Comparison of ENCODE assay signal across 19 cellular contexts in the genomic region with DNA sequence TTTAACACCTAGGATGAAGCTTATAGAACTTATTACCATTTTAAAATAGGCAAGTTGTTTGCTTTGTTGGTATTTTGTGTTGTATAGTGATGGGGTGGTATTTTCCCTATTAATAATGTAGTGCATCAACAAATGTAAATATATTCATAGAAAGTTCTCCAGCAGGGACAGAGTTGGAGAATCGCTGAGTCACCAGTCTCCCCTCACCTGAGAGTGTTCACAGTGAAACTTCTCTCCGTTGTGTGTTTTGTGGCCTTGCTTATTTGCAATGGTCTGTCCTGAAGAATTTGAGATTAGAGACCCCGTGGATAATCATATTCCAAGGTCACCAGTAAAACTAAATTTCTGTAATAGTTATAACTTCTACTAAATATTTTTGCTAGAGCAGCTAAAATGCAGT. TPM values are rescaled to one million over a fixed set of nuclear protein-coding genes. Genes with fewer than 3 reads are reported as not detected.
DNase-seq lines count a peak whose midpoint lies in the region; ATAC-seq and TF ChIP-seq lines count a peak whose summit lies in the region.
"Had no signal": no experiment of that assay in that cellular context is flagged by ENCODE, and none has a peak within 500 bp of the region (broad histone marks: within the 10 kb centered on the region; RNA-seq: fewer than 3 reads in every experiment).

No MANE protein-coding gene starts in this region.

- H3K27me3 Mint-ChIP-seq in GM23338 (ENCODE audit: insufficient read depth, low read depth, poor library complexity): no peaks in the 10 kb centered on the region
- no peaks in the 10 kb centered on the region for H3K27me3 Mint-ChIP-seq in stimulated activated memory B cell treated with anti-CD40 and anti-IgM and Interleukin-4, amounts not matched to agents 10 μg/mL and 1 μg/mL and 100 μg/mL, for 72 hours
- H3K27me3 Mint-ChIP-seq in natural killer cell (ENCODE audit: low read depth in 2 of 2): no peaks in the 10 kb centered on the region
- H3K27me3 Mint-ChIP-seq: CD4-positive, alpha-beta memory T cell had no signal

- no peak overlapping the region for H3K4me2 ChIP-seq in GM23338
- peak overlapping the region; percentile 44; the same call in 1 of the 2 replicates for H3K4me2 ChIP-seq in KMS-11
- H3K4me2 ChIP-seq: BLaER1 had no signal

- ATAC-seq in GM23338 (no peak), natural killer cell (no peak), GM21528 (IDR thresholded peaks at IDR 0.05; ENCODE audit: low FRiP score, unreplicated experiment) (no peak)
- ATAC-seq in stimulated activated memory B cell treated with anti-CD40 and anti-IgM and Interleukin-4, amounts not matched to agents 10 μg/mL and 1 μg/mL and 100 μg/mL, for 72 hours: no peak
- ATAC-seq: HCT116 had no signal

- H3K9me3 Mint-ChIP-seq in GM23338 (no peaks in the 10 kb centered on the region), natural killer cell (no peaks in the 10 kb centered on the region)
- peaks cover 3% of the 10 kb centered on the region for H3K9me3 Mint-ChIP-seq in stimulated activated memory B cell treated with anti-CD40 and anti-IgM and Interleukin-4, amounts not matched to agents 10 μg/mL and 1 μg/mL and 100 μg/mL, for 72 hours
- H3K9me3 Mint-ChIP-seq: HFFc6 had no signal

- H3K4me1 Mint-ChIP-seq in GM23338: peaks cover 18% of the 10 kb centered on the region
- peaks cover 50% of the 10 kb centered on the region for H3K4me1 Mint-ChIP-seq in stimulated activated memory B cell treated with anti-CD40 and anti-IgM and Interleukin-4, amounts not matched to agents 10 μg/mL and 1 μg/mL and 100 μg/mL, for 72 hours
- H3K4me1 Mint-ChIP-seq in natural killer cell: peaks cover 8 to 9% of the 10 kb centered on the region in 2 donors
- H3K4me1 Mint-ChIP-seq: CD4-positive, alpha-beta memory T cell had no signal

- no peak for DNase-seq in GM23338 (ENCODE audit: low spot score)
- no peak for DNase-seq in SK-N-MC (ENCODE audit: low read depth, low spot score)
- no peak for DNase-seq in natural killer cell
- DNase-seq in NCI-H146 treated with DMSO at 0.1 percent for 48 hours (lab: John Stamatoyannopoulos, UW; ENCODE audit: unreplicated experiment): no peak
- DNase-seq: CD4-positive, alpha-beta memory T cell; DMS153; DMS79; GDM1; GM23248; H7; HFFc6; KG1 had no signal

- no peaks in the 10 kb centered on the region for H4K20me1 ChIP-seq in GM23338 (replicated peaks; ENCODE audit: insufficient read depth)
- H4K20me1 ChIP-seq in KMS-11 (ENCODE audit: insufficient read depth): no peaks in the 10 kb centered on the region
- H4K20me1 ChIP-seq: BLaER1 had no signal

- H2AFZ ChIP-seq in GM23338: 0 out of 2 replicates have a peak overlapping the region, but pooled peaks have one; percentile 63
- no peak overlapping the region for H2AFZ ChIP-seq in KMS-11 (ENCODE audit: low read depth)
- H2AFZ ChIP-seq: GM23248 had no signal

- H3K36me3 ChIP-seq in GM23338 (ENCODE audit: insufficient read depth): no peaks in the 10 kb centered on the region
- H3K36me3 ChIP-seq in KMS-11 (ENCODE audit: insufficient read depth): no peaks in the 10 kb centered on the region
- H3K36me3 ChIP-seq in SK-N-MC (ENCODE audit: insufficient read depth, low read length): no peaks in the 10 kb centered on the region; the same call in 1 of the 2 replicates

- no peak for TF ChIP-seq CTCF in GM23338 (conservative IDR thresholded peaks at IDR 0.05; ENCODE audit: low read depth in 2 of 2)
- TF ChIP-seq CTCF in KMS-11 (conservative IDR thresholded peaks at IDR 0.05; ENCODE audit: low read depth, low read length): no peak
- TF ChIP-seq CTCF in natural killer cell (IDR thresholded peaks at IDR 0.05): no peak

- H3K36me3 Mint-ChIP-seq in GM23338 (ENCODE audit: low read depth) (no peaks in the 10 kb centered on the region), natural killer cell (no peaks in the 10 kb centered on the region)
- peaks cover 40% of the 10 kb centered on the region for H3K36me3 Mint-ChIP-seq in stimulated activated memory B cell treated with anti-CD40 and anti-IgM and Interleukin-4, amounts not matched to agents 10 μg/mL and 1 μg/mL and 100 μg/mL, for 72 hours
- H3K36me3 Mint-ChIP-seq: CD4-positive, alpha-beta memory T cell had no signal

- no peaks in the 10 kb centered on the region for H3K9me3 ChIP-seq in SK-N-MC (ENCODE audit: low read depth, low read length)

- H3K79me2 ChIP-seq in GM23338 (replicated peaks; ENCODE audit: insufficient read depth) (no peaks in the 10 kb centered on the region), KMS-11 (ENCODE audit: insufficient read depth, low read depth) (no peaks in the 10 kb centered on the region; the same call in 1 of the 2 replicates)

- peaks cover 7% of the 10 kb centered on the region for H3K9me2 ChIP-seq in GM23338 (ENCODE audit: insufficient read depth)

- peak overlapping the region; percentile 72 for H3K27ac Mint-ChIP-seq in GM23338
- H3K27ac Mint-ChIP-seq in stimulated activated memory B cell treated with anti-CD40 and anti-IgM and Interleukin-4, amounts not matched to agents 10 μg/mL and 1 μg/mL and 100 μg/mL, for 72 hours: peak overlapping the region; percentile 63
- no peak overlapping the region for H3K27ac Mint-ChIP-seq in natural killer cell
- H3K27ac Mint-ChIP-seq: CD14-positive monocyte; CD4-positive, alpha-beta memory T cell; HFFc6 had no signal

- H3K27ac ChIP-seq in GM23338 (ENCODE audit: low read depth): no peak overlapping the region; the same call in 1 of the 2 replicates
- H3K27ac ChIP-seq in KMS-11: peak overlapping the region; percentile 3; the same call in 1 of the 2 replicates
- peak overlapping the region; percentile 95 for H3K27ac ChIP-seq in SK-N-MC
- H3K27ac ChIP-seq: BLaER1, GM23248, HL-60 had no signal

- H3K4me3 ChIP-seq in GM23338: no peak overlapping the region
- H3K4me3 ChIP-seq in KMS-11 (IDR thresholded peaks at IDR 0.05; ENCODE audit: insufficient read depth, low read depth, low read length): no peak overlapping the region
- no peak overlapping the region for H3K4me3 ChIP-seq in SK-N-MC
- H3K4me3 ChIP-seq: BLaER1, GM23248 had no signal

- H3K9ac ChIP-seq in KMS-11 (no peak overlapping the region), SK-N-MC (ENCODE audit: insufficient read length) (peak overlapping the region; percentile 49)
- H3K9ac ChIP-seq: BLaER1, GM23248 had no signal

- no peaks in the 10 kb centered on the region for H3F3A ChIP-seq in GM23338 (replicated peaks; ENCODE audit: low read depth)

- H3K4me1 ChIP-seq in GM23338 (ENCODE audit: insufficient read depth): peaks cover 5% of the 10 kb centered on the region; the same call in 1 of the 2 replicates
- peaks cover 28% of the 10 kb centered on the region for H3K4me1 ChIP-seq in KMS-11 (ENCODE audit: low read depth, poor library complexity, severe bottlenecking)

- intact Hi-C loops in natural killer cell (cut with micrococcal nuclease): no loop called here

- H3K4me3 Mint-ChIP-seq in GM23338 (no peak overlapping the region), natural killer cell (no peak overlapping the region)
- H3K4me3 Mint-ChIP-seq in stimulated activated memory B cell treated with anti-CD40 and anti-IgM and Interleukin-4, amounts not matched to agents 10 μg/mL and 1 μg/mL and 100 μg/mL, for 72 hours: no peak overlapping the region
- H3K4me3 Mint-ChIP-seq: CD14-positive monocyte; CD4-positive, alpha-beta memory T cell; HFFc6 had no signal

- H3K27me3 ChIP-seq in GM23338 (ENCODE audit: insufficient read depth) (no peaks in the 10 kb centered on the region), KMS-11 (ENCODE audit: insufficient read depth, low read depth) (no peaks in the 10 kb centered on the region)
- H3K27me3 ChIP-seq: BLaER1 had no signal

TF ChIP-seq in GM23338, 12 proteins besides CTCF, POLR2A, EP300 and RAD21 (continues in another document):
- TF ChIP-seq EZH2phosphoT487 (IDR thresholded peaks at IDR 0.05; ENCODE audit: unreplicated experiment) (no peak), EZH2 (IDR thresholded peaks at IDR 0.05; ENCODE audit: low read depth, unreplicated experiment) (no peak), JUNB (IDR thresholded peaks at IDR 0.05; ENCODE audit: unreplicated experiment) (no peak), ZNF331 (CRISPR knock-in tag; IDR thresholded peaks at IDR 0.05; ENCODE audit: low read depth) (no peak), STAT1 (IDR thresholded peaks at IDR 0.05; ENCODE audit: unreplicated experiment) (no peak), NANOG (IDR thresholded peaks at IDR 0.05; ENCODE audit: borderline replicate concordance) (no peak), CREB1 (CRISPR knock-in tag; IDR thresholded peaks at IDR 0.05; ENCODE audit: low read depth) (no peak)
- TF ChIP-seq, protein P1, sequence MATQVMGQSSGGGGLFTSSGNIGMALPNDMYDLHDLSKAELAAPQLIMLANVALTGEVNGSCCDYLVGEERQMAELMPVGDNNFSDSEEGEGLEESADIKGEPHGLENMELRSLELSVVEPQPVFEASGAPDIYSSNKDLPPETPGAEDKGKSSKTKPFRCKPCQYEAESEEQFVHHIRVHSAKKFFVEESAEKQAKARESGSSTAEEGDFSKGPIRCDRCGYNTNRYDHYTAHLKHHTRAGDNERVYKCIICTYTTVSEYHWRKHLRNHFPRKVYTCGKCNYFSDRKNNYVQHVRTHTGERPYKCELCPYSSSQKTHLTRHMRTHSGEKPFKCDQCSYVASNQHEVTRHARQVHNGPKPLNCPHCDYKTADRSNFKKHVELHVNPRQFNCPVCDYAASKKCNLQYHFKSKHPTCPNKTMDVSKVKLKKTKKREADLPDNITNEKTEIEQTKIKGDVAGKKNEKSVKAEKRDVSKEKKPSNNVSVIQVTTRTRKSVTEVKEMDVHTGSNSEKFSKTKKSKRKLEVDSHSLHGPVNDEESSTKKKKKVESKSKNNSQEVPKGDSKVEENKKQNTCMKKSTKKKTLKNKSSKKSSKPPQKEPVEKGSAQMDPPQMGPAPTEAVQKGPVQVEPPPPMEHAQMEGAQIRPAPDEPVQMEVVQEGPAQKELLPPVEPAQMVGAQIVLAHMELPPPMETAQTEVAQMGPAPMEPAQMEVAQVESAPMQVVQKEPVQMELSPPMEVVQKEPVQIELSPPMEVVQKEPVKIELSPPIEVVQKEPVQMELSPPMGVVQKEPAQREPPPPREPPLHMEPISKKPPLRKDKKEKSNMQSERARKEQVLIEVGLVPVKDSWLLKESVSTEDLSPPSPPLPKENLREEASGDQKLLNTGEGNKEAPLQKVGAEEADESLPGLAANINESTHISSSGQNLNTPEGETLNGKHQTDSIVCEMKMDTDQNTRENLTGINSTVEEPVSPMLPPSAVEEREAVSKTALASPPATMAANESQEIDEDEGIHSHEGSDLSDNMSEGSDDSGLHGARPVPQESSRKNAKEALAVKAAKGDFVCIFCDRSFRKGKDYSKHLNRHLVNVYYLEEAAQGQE (IDR thresholded peaks at IDR 0.05; ENCODE audit: unreplicated experiment): no peak

RNA-seq across cellular contexts. Expression of a gene that starts 51.0 kb away (rescaled TPM):
- 11.0 and 18.5 TPM in 2 replicates for total RNA-seq in GM23338 (2014; rRNA removed; shearing (Covaris generic))
- polyA plus RNA-seq in GM23338 (2016; fragmentation: Nextera tagmentation; extraction: Ambion mirVana): 5.7 and 8.3 TPM in 2 replicates
- total RNA-seq in natural killer cell: 10 to 100 TPM; 19.1 to 41.1 (median 24.1) TPM

Comparison
In these comparisons a context has a peak if more than half of its experiments do, and no peak if none do; other contexts are left out.
1. H3K27ac Mint-ChIP-seq: peak in GM23338 (single experiment) and stimulated activated memory B cell treated with anti-CD40 and anti-IgM and Interleukin-4, amounts not matched to agents 10 μg/mL and 1 μg/mL and 100 μg/mL, for 72 hours (single experiment); none in natural killer cell (0 of 2).